17 cellular contexts compared by ENCODE assay signal in the genomic region with DNA sequence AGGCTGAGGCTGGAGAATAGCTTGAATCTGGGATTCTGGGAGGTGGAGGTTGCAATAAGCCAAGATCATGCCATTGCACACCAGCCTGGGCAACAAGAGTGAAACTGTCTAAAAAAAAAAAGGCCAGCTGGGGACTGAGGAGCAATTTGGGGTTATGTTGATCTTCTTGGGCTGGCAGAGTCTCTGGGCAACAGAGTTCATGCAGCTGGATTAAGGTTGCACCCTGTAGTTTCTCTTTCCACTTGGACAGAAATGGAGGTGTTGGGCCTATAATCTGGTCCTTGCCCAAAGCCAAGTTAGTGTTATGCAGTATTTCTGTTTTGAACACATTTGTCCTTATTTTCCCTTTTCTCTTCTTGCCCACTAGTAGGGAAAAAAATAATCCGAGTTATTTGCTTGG.
DNase-seq lines count a peak whose midpoint lies in the region; ATAC-seq and TF ChIP-seq lines count a peak whose summit lies in the region.
"Had no signal": no experiment of that assay in that cellular context is flagged by ENCODE, and none has a peak within 500 bp of the region (broad histone marks: within the 10 kb centered on the region; RNA-seq: fewer than 3 reads in every experiment).

No MANE protein-coding gene starts in this region.

- no peaks in the 10 kb centered on the region for H3K9me3 ChIP-seq in left ventricle myocardium inferior (replicated peaks)
- H3K9me3 ChIP-seq in heart right ventricle, result no peaks in the 10 kb centered on the region
- no peaks in the 10 kb centered on the region for H3K9me3 ChIP-seq in Peyer's patch

- H3K9me3 Mint-ChIP-seq in nephron progenitor cell, result no peaks in the 10 kb centered on the region

- H3K27ac ChIP-seq in left ventricle myocardium inferior (replicated peaks) (peak overlapping the region; percentile 74), heart right ventricle (peak overlapping the region in 4 of 10 donors; percentile 19 to 80 (median 60)), VCaP (peak overlapping the region; percentile 80), Peyer's patch (no peak overlapping the region)
- H3K27ac ChIP-seq: SK-N-MC had no signal

- H3K27me3 ChIP-seq in left ventricle myocardium inferior (ENCODE audit: low read depth) (no peaks in the 10 kb centered on the region), heart right ventricle (no peaks in the 10 kb centered on the region), Peyer's patch (no peaks in the 10 kb centered on the region)

- H3K36me3 ChIP-seq in left ventricle myocardium inferior, result no peaks in the 10 kb centered on the region
- H3K36me3 ChIP-seq in heart right ventricle, result no peaks in the 10 kb centered on the region
- H3K36me3 ChIP-seq in Peyer's patch, result no peaks in the 10 kb centered on the region

- H3K36me3 Mint-ChIP-seq in nephron progenitor cell (ENCODE audit: low read depth), result peaks cover 53% of the 10 kb centered on the region
- H3K36me3 Mint-ChIP-seq: CD4-positive, CD25-positive, alpha-beta regulatory T cell had no signal

- H3K4me3 ChIP-seq in left ventricle myocardium inferior (no peak overlapping the region), heart right ventricle (no peak overlapping the region), Peyer's patch (no peak overlapping the region)
- H3K4me3 ChIP-seq: SK-N-MC had no signal

- peaks cover 27% of the 10 kb centered on the region for H3K4me1 ChIP-seq in left ventricle myocardium inferior
- H3K4me1 ChIP-seq in heart right ventricle, result peaks cover 0 to 32% (median 23%) of the 10 kb centered on the region in 9 donors
- peaks cover 0 to 26% (median 0%) of the 10 kb centered on the region in 4 donors for H3K4me1 ChIP-seq in Peyer's patch

- no peak for TF ChIP-seq POLR2A in Peyer's patch (IDR thresholded peaks at IDR 0.05)

- in situ Hi-C loops in G401 (cut with HindIII; ENCODE audit: low sequenced_read_pairs), result no loop called here

- DNase-seq in left ventricle myocardium inferior, result no peak
- no peak for DNase-seq in heart right ventricle
- DNase-seq in nephron progenitor cell, result no peak
- DNase-seq in Peyer's patch, result no peak
- no peak for DNase-seq in G401 (ENCODE audit: low spot score)
- DNase-seq: CD4-positive, CD25-positive, alpha-beta regulatory T cell; DMS79; GDM1; NCI-H1436 treated with DMSO at 0.1 percent for 48 hours; NCI-H2081; NCI-H2227 treated with DMSO at 0.1 percent for 48 hours; NCI-H524 treated with DMSO at 0.1 percent for 48 hours; OCI-M1 had no signal

- H3K4me3 Mint-ChIP-seq in nephron progenitor cell, result peak overlapping the region; percentile 37
- H3K4me3 Mint-ChIP-seq: CD4-positive, CD25-positive, alpha-beta regulatory T cell had no signal

- no peak for ATAC-seq in heart right ventricle
- ATAC-seq in GM21447 (IDR thresholded peaks at IDR 0.05; ENCODE audit: unreplicated experiment), result no peak
- ATAC-seq in GM19455 (IDR thresholded peaks at IDR 0.05; ENCODE audit: unreplicated experiment), result no peak

- TF ChIP-seq CTCF in left ventricle myocardium inferior (IDR thresholded peaks at IDR 0.05; ENCODE audit: borderline replicate concordance), result no peak
- no peak for TF ChIP-seq CTCF in heart right ventricle (IDR thresholded peaks at IDR 0.05)
- TF ChIP-seq CTCF in VCaP (conservative IDR thresholded peaks at IDR 0.05), result no peak
- no peak for TF ChIP-seq CTCF in nephron progenitor cell (IDR thresholded peaks at IDR 0.05)
- TF ChIP-seq CTCF in Peyer's patch (IDR thresholded peaks at IDR 0.05), result no peak

- peaks cover 3% of the 10 kb centered on the region for H3K27me3 Mint-ChIP-seq in nephron progenitor cell (ENCODE audit: low read depth, poor library complexity)

- H3K27ac Mint-ChIP-seq in nephron progenitor cell, result peak overlapping the region; percentile 99
- H3K27ac Mint-ChIP-seq: CD4-positive, CD25-positive, alpha-beta regulatory T cell had no signal

- intact Hi-C loops in left ventricle myocardium inferior (cut with micrococcal nuclease) (no loop called here), heart right ventricle (cut with DNase I) (no loop called here)

- 52 to 79% methylated on average over 1 of the region's 1 CpG for WGBS in heart right ventricle, 2 donors

- H3K4me1 Mint-ChIP-seq in nephron progenitor cell, result peaks cover 63% of the 10 kb centered on the region
- H3K4me1 Mint-ChIP-seq: CD4-positive, CD25-positive, alpha-beta regulatory T cell had no signal

Comparison
In these comparisons a context has a peak if more than half of its experiments do, and no peak if none do; other contexts are left out.
1. H3K27ac ChIP-seq: peak in left ventricle myocardium inferior (single experiment) and VCaP (single experiment); none in Peyer's patch (0 of 4).